Comparison of ENCODE assay signal across 8 cellular contexts in genomic region chr10:110681023-110681681, GRCh38. TPM values are rescaled to one million over a fixed set of nuclear protein-coding genes. Genes with fewer than 3 reads are reported as not detected.
DNase-seq lines count a peak whose midpoint lies in the region; ATAC-seq, FAIRE-seq and TF ChIP-seq lines count a peak whose summit lies in the region.

No MANE protein-coding gene starts in this region.

- intact Hi-C loops in Calu3 (cut with micrococcal nuclease; ENCODE audit: unreplicated experiment): loop anchor here (1.0 kb wide), 1 partner anchor 71 kb away; no protein-coding TSS in a partner anchor
- intact Hi-C loops in endothelial cell of umbilical vein (cut with micrococcal nuclease): loop anchor here (1.0 kb wide), 1 partner anchor 71 kb away; no protein-coding TSS in a partner anchor

- no peaks in the 10 kb centered on the region for H3K4me1 ChIP-seq in endothelial cell of umbilical vein (ENCODE audit: control insufficient read depth, extremely low read depth, insufficient read depth, low read length)

- peak; percentile 50 for DNase-seq in Calu3
- peak; percentile 87 for DNase-seq in HEK293T (ENCODE audit: extremely low spot score)
- DNase-seq in SK-MEL-5 (ENCODE audit: low read depth, low spot score): peak; percentile 57
- peak; percentile 33 for DNase-seq in endothelial cell of umbilical vein (ENCODE audit: low read depth, low spot score)
- no peak for DNase-seq in SW480 (ENCODE audit: low spot score)
- DNase-seq in ureter (ENCODE audit: low spot score): no peak

- H4K20me1 ChIP-seq in endothelial cell of umbilical vein (replicated peaks; ENCODE audit: control insufficient read depth, extremely low read depth, insufficient read depth, low read length) (no peaks in the 10 kb centered on the region), neural cell (ENCODE audit: insufficient read depth) (no peaks in the 10 kb centered on the region)

- TF ChIP-seq EP300 in neural cell (conservative IDR thresholded peaks at IDR 0.05; ENCODE audit: poor library complexity, severe bottlenecking): no peak

- H3K9me2 ChIP-seq in neural cell (ENCODE audit: insufficient read depth, low read length): no peaks in the 10 kb centered on the region

- H3K36me3 ChIP-seq in endothelial cell of umbilical vein (ENCODE audit: control insufficient read depth in 2 of 2, extremely low read depth in 1 of 2, insufficient read depth in 2 of 2, low read length in 2 of 2): no peaks in the 10 kb centered on the region
- H3K36me3 ChIP-seq in neural cell (ENCODE audit: insufficient read depth, low read length): no peaks in the 10 kb centered on the region

- H3K4me1 Mint-ChIP-seq in Calu3 (ENCODE audit: low read depth, unreplicated experiment): peaks cover 6% of the 10 kb centered on the region

- H2AFZ ChIP-seq in endothelial cell of umbilical vein (ENCODE audit: low read depth, low read length) (no peak overlapping the region), neural cell (ENCODE audit: low read depth, low read length) (no peak overlapping the region)

- TF ChIP-seq CTCF in Calu3 (IDR thresholded peaks at IDR 0.05; ENCODE audit: unreplicated experiment) (peak; percentile 63), endothelial cell of umbilical vein (IDR thresholded peaks at IDR 0.05; ENCODE audit: extremely low read depth in 1 of 2, insufficient read depth in 1 of 2, low read depth in 1 of 2, low read length in 2 of 2) (peak; percentile 56 to 67), neural cell (IDR thresholded peaks at IDR 0.05; ENCODE audit: poor library complexity, severe bottlenecking) (peak; percentile 43)

- H3K9me3 Mint-ChIP-seq in Calu3 (ENCODE audit: low read depth, unreplicated experiment): no peaks in the 10 kb centered on the region

- H3F3A ChIP-seq in neural cell (ENCODE audit: insufficient read depth, low read length, poor library complexity, severe bottlenecking): no peaks in the 10 kb centered on the region

- BruUV-seq in Calu3 (replicated peaks; lab: Mats Ljungman, UMichigan) (no TSS peak), endothelial cell of umbilical vein (replicated peaks; lab: Mats Ljungman, UMichigan) (no TSS peak)

- H3K79me2 ChIP-seq in endothelial cell of umbilical vein (ENCODE audit: control insufficient read depth, insufficient read depth, low read length): no peaks in the 10 kb centered on the region
- no peaks in the 10 kb centered on the region for H3K79me2 ChIP-seq in neural cell (replicated peaks; ENCODE audit: insufficient read depth, low read length)

- H3K9me3 ChIP-seq in endothelial cell of umbilical vein (replicated peaks; ENCODE audit: control insufficient read depth, insufficient read depth, low read length): no peaks in the 10 kb centered on the region
- H3K9me3 ChIP-seq in neural cell (ENCODE audit: low read length): no peaks in the 10 kb centered on the region

- dilution Hi-C loops in endothelial cell of umbilical vein (cut with MboI; ENCODE audit: extremely low pct_ligation_motif_present, low sequenced_read_pairs): no loop called here

- H3K4me3 Mint-ChIP-seq in Calu3 (ENCODE audit: low read depth, unreplicated experiment): no peak overlapping the region

- no peak overlapping the region for H3K4me2 ChIP-seq in endothelial cell of umbilical vein (ENCODE audit: insufficient read depth, low read length)
- no peak overlapping the region for H3K4me2 ChIP-seq in neural cell (ENCODE audit: low read length)

- peak; percentile 63 for FAIRE-seq in endothelial cell of umbilical vein (lab: Jason Lieb, UNC)

- no peak for ATAC-seq in GM19328 (IDR thresholded peaks at IDR 0.05; ENCODE audit: unreplicated experiment)

- POLR2A ChIA-PET in HEK293T (lab: Yijun Ruan, JAX) (no interaction called here), endothelial cell of umbilical vein (lab: Charles Lee) (no interaction called here)

- H3K4me3 ChIP-seq in endothelial cell of umbilical vein (replicated peaks in 1 of 3; ENCODE audit: insufficient read depth in 1 of 3, low read depth in 1 of 3, low read length in 3 of 3): no peak overlapping the region
- H3K4me3 ChIP-seq in neural cell (ENCODE audit: low read length): no peak overlapping the region

- H3K9me1 ChIP-seq in endothelial cell of umbilical vein (replicated peaks; ENCODE audit: control insufficient read depth, extremely low read depth, insufficient read depth, low read length): no peaks in the 10 kb centered on the region

- H3K27me3 ChIP-seq in endothelial cell of umbilical vein (ENCODE audit: control insufficient read depth in 2 of 2, insufficient read depth in 2 of 2, low read length in 2 of 2): peaks cover 6 to 9% of the 10 kb centered on the region in 2 experiments
- H3K27me3 ChIP-seq in neural cell (ENCODE audit: insufficient read depth, low read depth, low read length): no peaks in the 10 kb centered on the region

- TF ChIP-seq POLR2A in endothelial cell of umbilical vein (IDR thresholded peaks at IDR 0.05; ENCODE audit: low read depth, low read length): no peak

- in situ Hi-C loops in SK-MEL-5 (cut with HindIII; ENCODE audit: low pct_unique_long_range_greater_than_20kb, low sequenced_read_pairs): no loop called here

- H3K27ac Mint-ChIP-seq in Calu3 (ENCODE audit: unreplicated experiment): no peak overlapping the region

- H3K27me3 Mint-ChIP-seq in Calu3 (ENCODE audit: unreplicated experiment): peaks cover 16% of the 10 kb centered on the region

- H3K27ac ChIP-seq in endothelial cell of umbilical vein (ENCODE audit: insufficient read depth, low read depth, low read length) (no peak overlapping the region), neural cell (ENCODE audit: low read length) (no peak overlapping the region)

- TF ChIP-seq RAD21 in neural cell (conservative IDR thresholded peaks at IDR 0.05): peak; percentile 23

- H3K9ac ChIP-seq in endothelial cell of umbilical vein (replicated peaks; ENCODE audit: extremely low read depth, insufficient read depth, low read length) (no peak overlapping the region), neural cell (ENCODE audit: low read length) (no peak overlapping the region)

- CTCF ChIA-PET in Calu3 (lab: Charles Lee): interaction anchor here (0.9 to 1.0 kb wide), 2 partner anchors 70 to 376 kb away, joined by 3 to 9 read pairs; partner anchors contain the start of gene SMNDC1
- CTCF ChIA-PET in HEK293T (lab: Yijun Ruan, JAX): interaction anchor here (0.6 to 2.0 kb wide), 13 partner anchors 10 to 74 kb away, joined by 3 to 23 read pairs (median 3); no protein-coding TSS in a partner anchor
- CTCF ChIA-PET in endothelial cell of umbilical vein (lab: Charles Lee): interaction anchor here (0.7 to 3.7 kb wide), 7 partner anchors 9 to 370 kb away, joined by 3 to 20 read pairs (median 5); no protein-coding TSS in a partner anchor

- H3K36me3 Mint-ChIP-seq in Calu3 (ENCODE audit: insufficient read depth, unreplicated experiment): no peaks in the 10 kb centered on the region

TF ChIP-seq in HEK293T, 16 proteins besides CTCF, POLR2A, EP300 and RAD21:
- no peak for TF ChIP-seq BHLHE40 (IDR thresholded peaks at IDR 0.05; ENCODE audit: borderline replicate concordance)
- TF ChIP-seq FOXA1 (IDR thresholded peaks at IDR 0.05): no peak
- TF ChIP-seq TARDBP (IDR thresholded peaks at IDR 0.05): no peak

TF ChIP-seq in endothelial cell of umbilical vein, 7 proteins besides CTCF, POLR2A, EP300 and RAD21 (continues in another document):
- TF ChIP-seq GATA2 (IDR thresholded peaks at IDR 0.05; ENCODE audit: insufficient read depth, insufficient read length, low read depth, low read length): no peak
- TF ChIP-seq EZH2 (IDR thresholded peaks at IDR 0.05; ENCODE audit: borderline replicate concordance, low read depth, low read length, severe bottlenecking): no peak
- no peak for TF ChIP-seq POLR2AphosphoS5 (IDR thresholded peaks at IDR 0.05; ENCODE audit: insufficient read depth, low read depth, low read length)
- no peak for TF ChIP-seq MYC (IDR thresholded peaks at IDR 0.05; ENCODE audit: low read depth, low read length)
- TF ChIP-seq MAX (IDR thresholded peaks at IDR 0.05; ENCODE audit: insufficient read depth, insufficient read length): no peak
- no peak for TF ChIP-seq JUN (IDR thresholded peaks at IDR 0.05; ENCODE audit: borderline replicate concordance, insufficient read depth, insufficient read length, low read depth)

TF ChIP-seq in neural cell, 6 proteins besides CTCF, POLR2A, EP300 and RAD21:
- TF ChIP-seq SMC3 (conservative IDR thresholded peaks at IDR 0.05; ENCODE audit: poor library complexity) (peak; percentile 48), POLR2AphosphoS5 (IDR thresholded peaks at IDR 0.05) (no peak), EZH2 (IDR thresholded peaks at IDR 0.05; ENCODE audit: borderline replicate concordance, insufficient read depth, low read length, poor library complexity, severe bottlenecking) (no peak)

RNA-seq across cellular contexts. Expression of gene RBM20, which starts 37.0 kb away (rescaled TPM):
- total RNA-seq in Calu3 (2022): 0.07 TPM in 1 of 2 replicates, not detected in the other
- 1.0 and 1.2 TPM in 2 replicates for total RNA-seq in SK-MEL-5 (2014; rRNA removed; shearing (Covaris generic))
- polyA plus RNA-seq in SK-MEL-5 (2015; cell fraction: cytosol; rRNA removed): 1.2 and 2.0 TPM in 2 replicates
- 4.0 and 6.3 TPM in 2 replicates for polyA plus RNA-seq in SK-MEL-5 (2015; cell fraction: nucleus; rRNA removed)
- not detected in 2 replicates for total RNA-seq in endothelial cell of umbilical vein
- 0.02 and 0.04 TPM in 2 replicates for polyA plus RNA-seq in endothelial cell of umbilical vein
- polyA plus RNA-seq in endothelial cell of umbilical vein (2011; cell fraction: cytosol; rRNA removed): not detected in 2 replicates
- 0.14 and 0.20 TPM in 2 replicates for polyA plus RNA-seq in endothelial cell of umbilical vein (2011; cell fraction: nucleus; rRNA removed)
- 0.14 TPM in 1 of 2 replicates, not detected in the other for polyA plus RNA-seq in endothelial cell of umbilical vein (2012)
- 0.02 TPM in 1 of 2 replicates, not detected in the other for polyA minus RNA-seq in endothelial cell of umbilical vein
- not detected for polyA minus RNA-seq in endothelial cell of umbilical vein (2011; cell fraction: cytosol; rRNA and poly(A)+ RNA removed)
- 0.24 TPM in 1 of 2 replicates, not detected in the other for polyA minus RNA-seq in endothelial cell of umbilical vein (2011; cell fraction: nucleus; rRNA and poly(A)+ RNA removed)
- polyA plus RNA-seq in neural cell: 0.07 and 0.58 TPM in 2 replicates
- polyA minus RNA-seq in neural cell: 0.12 and 0.49 TPM in 2 replicates
- total RNA-seq in ureter: 0.68 TPM

Comparison
In these comparisons a context has a peak if more than half of its experiments do, and no peak if none do; other contexts are left out.
1. DNase-seq: peak in Calu3 (single experiment), HEK293T (single experiment), SK-MEL-5 (single experiment) and endothelial cell of umbilical vein (single experiment); none in SW480 (single experiment) and ureter (single experiment).
2. Peak in every context shown above with its lines, with median percentiles within 50 percentile points of each other: CTCF ChIP-seq.